In genomic region chr6:130293800-130294199, GRCh38 we compare ENCODE assay signal across 8 cellular contexts.
DNase-seq lines count a peak whose midpoint lies in the region; ATAC-seq, FAIRE-seq and TF ChIP-seq lines count a peak whose summit lies in the region.

No MANE protein-coding gene starts in this region.

- H3K4me3 Mint-ChIP-seq in astrocyte (ENCODE audit: unreplicated experiment) = no peak overlapping the region

- peak; percentile 9 to 73 for DNase-seq in NCI-H524 (lab: John Stamatoyannopoulos, UW)
- DNase-seq in NCI-H524 treated with DMSO at 0.1 percent for 48 hours (lab: John Stamatoyannopoulos, UW) = no peak
- DNase-seq in astrocyte (ENCODE audit: low read depth) = peak; percentile 50
- no peak for DNase-seq in left lung
- DNase-seq in NCI-H2196 treated with DMSO at 0.1 percent for 48 hours (lab: John Stamatoyannopoulos, UW; ENCODE audit: unreplicated experiment) = no peak
- no peak for DNase-seq in NCI-H187 (lab: John Stamatoyannopoulos, UW)

- no peaks in the 10 kb centered on the region for H3K36me3 Mint-ChIP-seq in astrocyte (ENCODE audit: low read depth, unreplicated experiment)

- peaks cover 10% of the 10 kb centered on the region; the same call in 1 of the 2 replicates for H4K20me1 ChIP-seq in OCI-LY3 (ENCODE audit: insufficient read depth, low read length)
- H4K20me1 ChIP-seq in astrocyte (ENCODE audit: insufficient read depth, low read length) = no peaks in the 10 kb centered on the region

- no peak overlapping the region for H3K4me3 ChIP-seq in HEK293 (ENCODE audit: low read depth, low read length)
- no peak overlapping the region for H3K4me3 ChIP-seq in OCI-LY3 (ENCODE audit: low read length)
- no peak overlapping the region for H3K4me3 ChIP-seq in astrocyte (ENCODE audit: insufficient read depth, low read depth, low read length)
- H3K4me3 ChIP-seq in left lung = no peak overlapping the region

- H3K27ac Mint-ChIP-seq in astrocyte (ENCODE audit: unreplicated experiment) = no peak overlapping the region

- CTCF ChIA-PET in HEK293 (lab: Yijun Ruan, JAX) = interaction anchor here (0.5 to 1.8 kb wide), 29 partner anchors 9 to 1966 kb away, joined by 3 to 7 read pairs (median 4); no protein-coding TSS in a partner anchor

- intact Hi-C loops in left lung (cut with DNase I) = no loop called here

- peak; percentile 78 for ATAC-seq in left lung

- H3K27me3 ChIP-seq in OCI-LY3 (ENCODE audit: low read depth, low read length) = no peaks in the 10 kb centered on the region
- no peaks in the 10 kb centered on the region for H3K27me3 ChIP-seq in astrocyte (ENCODE audit: insufficient read depth, low read length)
- no peaks in the 10 kb centered on the region for H3K27me3 ChIP-seq in left lung

- no peaks in the 10 kb centered on the region for H3K9me3 ChIP-seq in HEK293 (ENCODE audit: control insufficient read depth, insufficient read depth, low read depth, low read length)
- no peaks in the 10 kb centered on the region for H3K9me3 ChIP-seq in OCI-LY3 (ENCODE audit: insufficient read depth, low read length)
- H3K9me3 ChIP-seq in astrocyte (ENCODE audit: insufficient read depth, low read depth, low read length) = no peaks in the 10 kb centered on the region
- H3K9me3 ChIP-seq in left lung = peaks cover 0 to 4% of the 10 kb centered on the region in 2 donors

- H3K4me1 Mint-ChIP-seq in astrocyte (ENCODE audit: low read depth, unreplicated experiment) = peaks cover 2% of the 10 kb centered on the region

- no peak overlapping the region for H3K4me2 ChIP-seq in OCI-LY3 (ENCODE audit: low read length)
- H3K4me2 ChIP-seq in astrocyte (ENCODE audit: low read length) = no peak overlapping the region

- no peaks in the 10 kb centered on the region for H3K9me3 Mint-ChIP-seq in astrocyte (ENCODE audit: unreplicated experiment)

- peaks cover 11% of the 10 kb centered on the region for H3K79me2 ChIP-seq in OCI-LY3 (ENCODE audit: low read length)
- H3K79me2 ChIP-seq in astrocyte (ENCODE audit: insufficient read depth, low read length) = peaks cover 5% of the 10 kb centered on the region

- H3K27me3 Mint-ChIP-seq in astrocyte (ENCODE audit: low read depth, unreplicated experiment) = no peaks in the 10 kb centered on the region

- H3K9ac ChIP-seq in OCI-LY3 (ENCODE audit: low read length) = no peak overlapping the region
- no peak overlapping the region for H3K9ac ChIP-seq in astrocyte (ENCODE audit: low read length)

- H3K36me3 ChIP-seq in HEK293 (ENCODE audit: control insufficient read depth in 2 of 2, insufficient read depth in 1 of 2, low read length in 2 of 2) (no peaks in the 10 kb centered on the region), OCI-LY3 (replicated peaks; ENCODE audit: low read depth, low read length) (no peaks in the 10 kb centered on the region), astrocyte (ENCODE audit: insufficient read depth, low read length) (no peaks in the 10 kb centered on the region), left lung (no peaks in the 10 kb centered on the region)

- H3K4me1 ChIP-seq in HEK293 (ENCODE audit: control insufficient read depth, insufficient read depth, low read length) = no peaks in the 10 kb centered on the region
- no peaks in the 10 kb centered on the region for H3K4me1 ChIP-seq in OCI-LY3 (ENCODE audit: low read length)
- H3K4me1 ChIP-seq in astrocyte (ENCODE audit: insufficient read depth, low read length) = no peaks in the 10 kb centered on the region
- no peaks in the 10 kb centered on the region for H3K4me1 ChIP-seq in left lung

- FAIRE-seq in astrocyte (lab: Jason Lieb, UNC) = no peak

- POLR2A ChIA-PET in HEK293 (lab: Yijun Ruan, JAX) = no interaction called here

- H2AFZ ChIP-seq in OCI-LY3 (ENCODE audit: low read depth, low read length) = no peak overlapping the region
- H2AFZ ChIP-seq in astrocyte (ENCODE audit: low read depth, low read length) = no peak overlapping the region

- H3K27ac ChIP-seq in HEK293 (ENCODE audit: extremely low read depth, low read depth, low read length) (no peak overlapping the region), OCI-LY3 (ENCODE audit: low read length) (no peak overlapping the region), astrocyte (ENCODE audit: low read depth, low read length) (no peak overlapping the region), left lung (no peak overlapping the region)

- no peak for TF ChIP-seq CTCF in HEK293 (tag by site-specific recombination; IDR thresholded peaks at IDR 0.05)
- peak; percentile 52 for TF ChIP-seq CTCF in OCI-LY3 (IDR thresholded peaks at IDR 0.05; ENCODE audit: low read depth, low read length)
- peak; percentile 74 for TF ChIP-seq CTCF in astrocyte (IDR thresholded peaks at IDR 0.05; ENCODE audit: insufficient read depth, low read depth, low read length)
- TF ChIP-seq CTCF in left lung (IDR thresholded peaks at IDR 0.05) = peak; percentile 19 to 35

TF ChIP-seq in HEK293, 187 proteins besides CTCF, POLR2A, EP300 and RAD21:
- TF ChIP-seq ZNF274 (IDR thresholded peaks at IDR 0.05; ENCODE audit: low read length) = no peak
- TF ChIP-seq ZNF274 (tag by site-specific recombination; IDR thresholded peaks at IDR 0.05; ENCODE audit: borderline replicate concordance) = no peak
- no peak for TF ChIP-seq YY2 (tag by site-specific recombination; IDR thresholded peaks at IDR 0.05)
- peak; percentile 52 for TF ChIP-seq ZNF654 (tag by site-specific recombination; IDR thresholded peaks at IDR 0.05; ENCODE audit: low read depth)

Comparison
In these comparisons a context has a peak if more than half of its experiments do, and no peak if none do; other contexts are left out.
1. DNase-seq: peak in NCI-H524 (2 of 2) and astrocyte (single experiment); none in NCI-H524 treated with DMSO at 0.1 percent for 48 hours (single experiment), left lung (0 of 2), NCI-H2196 treated with DMSO at 0.1 percent for 48 hours (single experiment) and NCI-H187 (0 of 2).